18 cellular contexts compared by ENCODE assay signal in genomic region chr5:138960145-138960692, GRCh38.
DNase-seq lines count a peak whose midpoint lies in the region; FAIRE-seq and TF ChIP-seq lines count a peak whose summit lies in the region.
"Had no signal": no experiment of that assay in that cellular context is flagged by ENCODE, and none has a peak within 500 bp of the region (broad histone marks: within the 10 kb centered on the region; RNA-seq: fewer than 3 reads in every experiment).

No MANE protein-coding gene starts in this region.

- H3K4me3 Mint-ChIP-seq in brain (no peak overlapping the region), chondrocyte (ENCODE audit: unreplicated experiment) (no peak overlapping the region), CD14-positive monocyte (no peak overlapping the region), endothelial cell (ENCODE audit: unreplicated experiment) (no peak overlapping the region)
- H3K4me3 Mint-ChIP-seq: activated naive CD4-positive, alpha-beta T cell treated with anti-CD3 and anti-CD28 coated beads for 36 hours; effector memory CD8-positive, alpha-beta T cell; immature natural killer cell had no signal

- intact Hi-C loops in CD14-positive monocyte (cut with micrococcal nuclease): no loop called here

- DNase-seq in D721Med (ENCODE audit: insufficient read length, low spot score) (no peak), NCI-H1694 (lab: John Stamatoyannopoulos, UW) (peak; percentile 49), NCI-H510A (lab: John Stamatoyannopoulos, UW) (peak; percentile 74), chondrocyte (ENCODE audit: low spot score) (no peak), CD14-positive monocyte (ENCODE audit: low spot score) (no peak), substantia nigra (lab: John Stamatoyannopoulos, UW) (no peak), endothelial cell (ENCODE audit: low spot score) (no peak)
- DNase-seq: ACHN; activated CD4-positive, alpha-beta T cell treated with anti-CD3 and anti-CD28 coated beads, Interleukin-2, amount 50 U/mL, for 48 hours; activated naive CD4-positive, alpha-beta T cell treated with anti-CD3 and anti-CD28 coated beads for 36 hours; anterior cingulate cortex; C1 segment of cervical spinal cord; effector memory CD8-positive, alpha-beta T cell; immature natural killer cell; uterus had no signal

- no peak for TF ChIP-seq CTCF in D721Med (IDR thresholded peaks at IDR 0.05; ENCODE audit: insufficient read depth, missing control alignments)
- TF ChIP-seq CTCF in brain (conservative IDR thresholded peaks at IDR 0.05): no peak
- no peak for TF ChIP-seq CTCF in chondrocyte (IDR thresholded peaks at IDR 0.05)
- TF ChIP-seq CTCF in CD14-positive monocyte (IDR thresholded peaks at IDR 0.05): no peak
- TF ChIP-seq CTCF in endothelial cell (IDR thresholded peaks at IDR 0.05; ENCODE audit: unreplicated experiment): no peak

- H3K4me1 Mint-ChIP-seq in brain: peaks cover 83% of the 10 kb centered on the region
- peaks cover 40% of the 10 kb centered on the region for H3K4me1 Mint-ChIP-seq in chondrocyte (ENCODE audit: low read depth)
- H3K4me1 Mint-ChIP-seq in CD14-positive monocyte: peaks cover 7% of the 10 kb centered on the region
- H3K4me1 Mint-ChIP-seq in endothelial cell (ENCODE audit: unreplicated experiment): peaks cover 26% of the 10 kb centered on the region
- H3K4me1 Mint-ChIP-seq: immature natural killer cell had no signal

- FAIRE-seq in D721Med (lab: Jason Lieb, UNC): peak; percentile 75

- H3K27me3 Mint-ChIP-seq in brain (peaks cover 3% of the 10 kb centered on the region), chondrocyte (ENCODE audit: low read depth) (no peaks in the 10 kb centered on the region), CD14-positive monocyte (ENCODE audit: low read depth in 3 of 3) (peaks cover 0 to 3% (median 0%) of the 10 kb centered on the region in 3 donors), endothelial cell (ENCODE audit: unreplicated experiment) (peaks cover 1% of the 10 kb centered on the region)
- H3K27me3 Mint-ChIP-seq: effector memory CD8-positive, alpha-beta T cell had no signal

- H3K27ac ChIP-seq in substantia nigra (ENCODE audit: low read depth, low read length, poor library complexity, severe bottlenecking): no peak overlapping the region
- H3K27ac ChIP-seq: HL-60, neutrophil, uterus had no signal

- H3K9me3 Mint-ChIP-seq in brain (no peaks in the 10 kb centered on the region), chondrocyte (ENCODE audit: low read depth) (no peaks in the 10 kb centered on the region), CD14-positive monocyte (no peaks in the 10 kb centered on the region), endothelial cell (ENCODE audit: unreplicated experiment) (no peaks in the 10 kb centered on the region)
- H3K9me3 Mint-ChIP-seq: activated naive CD4-positive, alpha-beta T cell treated with anti-CD3 and anti-CD28 coated beads for 36 hours; effector memory CD8-positive, alpha-beta T cell; immature natural killer cell had no signal

- peak overlapping the region in 3 of 5 experiments; percentile 20 to 94 (median 61) for H3K27ac Mint-ChIP-seq in brain
- no peak overlapping the region for H3K27ac Mint-ChIP-seq in chondrocyte (ENCODE audit: unreplicated experiment)
- H3K27ac Mint-ChIP-seq in CD14-positive monocyte: no peak overlapping the region
- H3K27ac Mint-ChIP-seq in endothelial cell (ENCODE audit: unreplicated experiment): no peak overlapping the region
- H3K27ac Mint-ChIP-seq: activated naive CD4-positive, alpha-beta T cell treated with anti-CD3 and anti-CD28 coated beads for 36 hours; effector memory CD8-positive, alpha-beta T cell had no signal

- no peaks in the 10 kb centered on the region for H3K36me3 Mint-ChIP-seq in brain
- H3K36me3 Mint-ChIP-seq in chondrocyte (ENCODE audit: low read depth): no peaks in the 10 kb centered on the region
- H3K36me3 Mint-ChIP-seq in CD14-positive monocyte: peaks cover 4 to 21% of the 10 kb centered on the region in 2 donors
- H3K36me3 Mint-ChIP-seq in endothelial cell (ENCODE audit: low read depth, unreplicated experiment): no peaks in the 10 kb centered on the region

Comparison
In these comparisons a context has a peak if more than half of its experiments do, and no peak if none do; other contexts are left out.
1. DNase-seq: peak in NCI-H1694 (single experiment) and NCI-H510A (single experiment); none in D721Med (single experiment), chondrocyte (single experiment), CD14-positive monocyte (single experiment), substantia nigra (0 of 49) and endothelial cell (single experiment).
2. H3K27ac Mint-ChIP-seq: peak in brain (3 of 5); none in chondrocyte (single experiment), CD14-positive monocyte (0 of 7) and endothelial cell (single experiment).